21 cellular contexts compared by ENCODE assay signal in the genomic region with DNA sequence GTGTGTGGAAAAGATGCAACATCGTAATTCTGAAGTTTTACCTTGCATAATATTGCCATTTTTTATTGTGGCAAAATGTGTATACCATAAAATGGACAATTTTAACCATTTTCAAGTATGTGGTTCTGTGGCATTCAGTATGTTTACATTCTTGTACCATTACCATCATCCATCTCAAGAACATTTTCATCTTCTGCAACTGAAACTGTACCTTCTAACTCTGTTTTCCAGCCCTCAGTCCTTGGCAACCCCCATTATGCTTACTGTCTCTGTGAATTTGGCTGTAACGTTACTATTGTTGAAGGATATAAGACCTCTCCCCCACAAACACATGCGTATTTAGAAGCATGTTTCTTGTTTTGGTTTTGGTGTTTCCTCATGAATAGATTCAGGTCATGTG.
"Had no signal": no experiment of that assay in that cellular context is flagged by ENCODE, and none has a peak within 500 bp of the region (broad histone marks: within the 10 kb centered on the region; RNA-seq: fewer than 3 reads in every experiment).

No MANE protein-coding gene starts in this region.

- H3K4me1 ChIP-seq: esophagus squamous epithelium, lower lobe of right lung, parathyroid adenoma, testis had no signal

- H3K4me3 Mint-ChIP-seq: activated naive CD4-positive, alpha-beta T cell treated with anti-CD3 and anti-CD28 coated beads, Interleukin-2, amount 10 ng/mL, durations not matched to agents 7 days and 5 days; activated naive CD8-positive, alpha-beta T cell treated with anti-CD3 and anti-CD28 coated beads, Interleukin-2, amount 50 U/mL, for 24 hours; effector memory CD8-positive, alpha-beta T cell; natural killer cell; stimulated activated effector memory CD8-positive, alpha-beta T cell treated with anti-CD3 and anti-CD28 coated beads, Interleukin-12 subunit alpha, Interleukin-12 subunit beta, amount 100 ng/mL, for 72 hours; T-cell; type B pancreatic cell had no signal

- H3K9me3 Mint-ChIP-seq: activated naive CD4-positive, alpha-beta T cell treated with anti-CD3 and anti-CD28 coated beads, Interleukin-2, amount 10 ng/mL, durations not matched to agents 7 days and 5 days; activated naive CD8-positive, alpha-beta T cell treated with anti-CD3 and anti-CD28 coated beads, Interleukin-2, amount 50 U/mL, for 24 hours; effector memory CD8-positive, alpha-beta T cell; natural killer cell; stimulated activated effector memory CD8-positive, alpha-beta T cell treated with anti-CD3 and anti-CD28 coated beads, Interleukin-12 subunit alpha, Interleukin-12 subunit beta, amount 100 ng/mL, for 72 hours; T-cell had no signal

- H3K27ac ChIP-seq: esophagus squamous epithelium, lower lobe of right lung, neutrophil, parathyroid adenoma, testis, VCaP had no signal

- H3K36me3 ChIP-seq: esophagus squamous epithelium, lower lobe of right lung, neutrophil had no signal

- H3K9ac ChIP-seq: parathyroid adenoma had no signal

- H3K36me3 Mint-ChIP-seq: activated naive CD4-positive, alpha-beta T cell treated with anti-CD3 and anti-CD28 coated beads, Interleukin-2, amount 10 ng/mL, durations not matched to agents 7 days and 5 days; natural killer cell; stimulated activated effector memory CD8-positive, alpha-beta T cell treated with anti-CD3 and anti-CD28 coated beads, Interleukin-12 subunit alpha, Interleukin-12 subunit beta, amount 100 ng/mL, for 72 hours; T-cell; type B pancreatic cell had no signal

- H3K27me3 ChIP-seq: esophagus squamous epithelium, neutrophil, testis had no signal

- ATAC-seq: activated naive CD8-positive, alpha-beta T cell treated with anti-CD3 and anti-CD28 coated beads, Interleukin-2, amount 50 U/mL, for 24 hours; effector memory CD8-positive, alpha-beta T cell; lower lobe of right lung; natural killer cell; sciatic nerve; stimulated activated effector memory CD8-positive, alpha-beta T cell treated with anti-CD3 and anti-CD28 coated beads, Interleukin-12 subunit alpha, Interleukin-12 subunit beta, amount 100 ng/mL, for 72 hours; T-cell had no signal

- DNase-seq: activated CD4-positive, alpha-beta T cell treated with anti-CD3 and anti-CD28 coated beads for 1 hour; activated CD8-positive, alpha-beta memory T cell treated with anti-CD3 and anti-CD28 coated beads for 24 hours; activated CD8-positive, alpha-beta memory T cell treated with anti-CD3 and anti-CD28 coated beads, Interleukin-2, amount 50 U/mL, for 48 hours; activated effector memory CD4-positive, alpha-beta T cell treated with Interleukin-2 at 50 U/mL for 16 hours; activated naive CD4-positive, alpha-beta T cell treated with anti-CD3 and anti-CD28 coated beads, Interleukin-2, amount 10 ng/mL, durations not matched to agents 7 days and 5 days; activated naive CD8-positive, alpha-beta T cell treated with anti-CD3 and anti-CD28 coated beads, Interleukin-2, amount 50 U/mL, for 24 hours; activated T-cell treated with anti-CD3 and anti-CD28 coated beads, Interleukin-2, amount 50 U/mL, for 48 hours; effector memory CD8-positive, alpha-beta T cell; esophagus squamous epithelium; hippocampal formation; lower lobe of right lung; natural killer cell; stimulated activated CD4-positive, alpha-beta T cell treated with anti-CD3 and anti-CD28 coated beads, Interleukin-4, amount 100 ng/mL, for 24 hours; T-cell; testis had no signal

- H3K4me3 ChIP-seq: esophagus squamous epithelium, lower lobe of right lung, testis had no signal

- H3K27ac Mint-ChIP-seq: activated naive CD4-positive, alpha-beta T cell treated with anti-CD3 and anti-CD28 coated beads, Interleukin-2, amount 10 ng/mL, durations not matched to agents 7 days and 5 days; activated naive CD8-positive, alpha-beta T cell treated with anti-CD3 and anti-CD28 coated beads, Interleukin-2, amount 50 U/mL, for 24 hours; effector memory CD8-positive, alpha-beta T cell; natural killer cell; stimulated activated effector memory CD8-positive, alpha-beta T cell treated with anti-CD3 and anti-CD28 coated beads, Interleukin-12 subunit alpha, Interleukin-12 subunit beta, amount 100 ng/mL, for 72 hours; T-cell; type B pancreatic cell had no signal

- H2AFZ ChIP-seq: parathyroid adenoma had no signal

- H3K9me3 ChIP-seq: esophagus squamous epithelium, lower lobe of right lung, neutrophil, testis had no signal

- H3K4me1 Mint-ChIP-seq: activated naive CD4-positive, alpha-beta T cell treated with anti-CD3 and anti-CD28 coated beads, Interleukin-2, amount 10 ng/mL, durations not matched to agents 7 days and 5 days; activated naive CD8-positive, alpha-beta T cell treated with anti-CD3 and anti-CD28 coated beads, Interleukin-2, amount 50 U/mL, for 24 hours; natural killer cell; stimulated activated effector memory CD8-positive, alpha-beta T cell treated with anti-CD3 and anti-CD28 coated beads, Interleukin-12 subunit alpha, Interleukin-12 subunit beta, amount 100 ng/mL, for 72 hours; T-cell had no signal

- H3K27me3 Mint-ChIP-seq: activated naive CD4-positive, alpha-beta T cell treated with anti-CD3 and anti-CD28 coated beads, Interleukin-2, amount 10 ng/mL, durations not matched to agents 7 days and 5 days; activated naive CD8-positive, alpha-beta T cell treated with anti-CD3 and anti-CD28 coated beads, Interleukin-2, amount 50 U/mL, for 24 hours; effector memory CD8-positive, alpha-beta T cell; type B pancreatic cell had no signal
